In the genomic region with DNA sequence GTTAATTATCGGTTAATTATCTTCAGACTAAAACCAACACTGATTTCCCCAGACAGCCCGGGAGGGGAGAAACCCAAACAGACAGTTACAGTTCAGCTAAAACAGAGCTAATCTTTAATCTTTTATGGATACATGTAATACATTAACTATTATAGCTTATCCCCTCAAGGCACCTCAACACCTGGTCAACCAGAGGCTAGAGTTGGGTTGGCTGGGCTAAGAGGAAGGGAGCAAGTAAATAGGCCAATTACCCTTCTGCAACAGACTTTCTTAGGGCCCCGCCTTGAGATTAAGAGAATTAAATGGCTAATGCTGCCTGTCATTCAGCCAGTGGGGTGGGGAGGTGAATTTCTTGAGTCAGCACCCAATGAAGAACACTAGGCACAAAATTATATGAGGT, we compare ENCODE assay signal across 16 cellular contexts. TPM values are rescaled to one million over a fixed set of nuclear protein-coding genes. Genes with fewer than 3 reads are reported as not detected.
DNase-seq lines count a peak whose midpoint lies in the region; ATAC-seq, FAIRE-seq and TF ChIP-seq lines count a peak whose summit lies in the region.
"Had no signal": no experiment of that assay in that cellular context is flagged by ENCODE, and none has a peak within 500 bp of the region (broad histone marks: within the 10 kb centered on the region; RNA-seq: fewer than 3 reads in every experiment).

No MANE protein-coding gene starts in this region.

- no peaks in the 10 kb centered on the region for H3K9me3 ChIP-seq in kidney (ENCODE audit: control insufficient read depth in 1 of 2, low read length in 2 of 2)
- H3K9me3 ChIP-seq: esophagus muscularis mucosa had no signal

- H3K4me3 ChIP-seq in kidney (ENCODE audit: low read length in 2 of 2) = no peak overlapping the region
- H3K4me3 ChIP-seq: esophagus muscularis mucosa, GM23248 had no signal

- in situ Hi-C loops in Caki2 (cut with HindIII; ENCODE audit: low pct_unique_long_range_greater_than_20kb, low sequenced_read_pairs) = no loop called here

- H3K4me1 ChIP-seq in kidney (ENCODE audit: control insufficient read depth in 1 of 2, insufficient read depth in 1 of 2, low read depth in 1 of 2, low read length in 2 of 2) = peaks cover 6 to 10% of the 10 kb centered on the region in 2 donors
- H3K4me1 ChIP-seq: esophagus muscularis mucosa had no signal

- intact Hi-C loops in kidney (cut with DNase I) = no loop called here

- no peak overlapping the region for H3K9ac ChIP-seq in kidney (ENCODE audit: low read length in 2 of 2)
- H3K9ac ChIP-seq: GM23248 had no signal

- DNase-seq in Caki2 (ENCODE audit: low read depth) (peak; percentile 97), NCI-H1417 treated with DMSO at 0.1 percent for 48 hours (lab: John Stamatoyannopoulos, UW) (peak; percentile 44), kidney (no peak), occipital lobe (lab: John Stamatoyannopoulos, UW) (no peak), GM19240 (ENCODE audit: insufficient read length, low spot score) (no peak)
- DNase-seq in activated CD4-positive, alpha-beta T cell treated with anti-CD3 and anti-CD28 coated beads for 4 hours = no peak
- DNase-seq: activated naive CD4-positive, alpha-beta T cell treated with anti-CD3 and anti-CD28 coated beads, Interleukin-2, amount 10 ng/mL, durations not matched to agents 7 days and 5 days; caudate nucleus; GF-D8; GM23248; NCI-H2171; stimulated activated CD4-positive, alpha-beta T cell treated with anti-CD3 and anti-CD28 coated beads, Interleukin-4, amount 100 ng/mL, for 4 hours; T-helper 2 cell had no signal

- TF ChIP-seq CTCF in kidney (IDR thresholded peaks at IDR 0.05; ENCODE audit: borderline replicate concordance, extremely low read depth, insufficient read depth) = no peak

- ATAC-seq in GM21619 (IDR thresholded peaks at IDR 0.05; ENCODE audit: unreplicated experiment) (peak; percentile 70), HG02678 (IDR thresholded peaks at IDR 0.05; ENCODE audit: unreplicated experiment) (no peak)

- no peaks in the 10 kb centered on the region for H3K36me3 ChIP-seq in kidney (ENCODE audit: control insufficient read depth in 1 of 2, insufficient read depth in 2 of 2, low read length in 2 of 2)
- H3K36me3 ChIP-seq: esophagus muscularis mucosa had no signal

- FAIRE-seq in kidney (lab: Jason Lieb, UNC) = peak; percentile 98

- H3K27ac ChIP-seq in kidney (ENCODE audit: low read depth in 2 of 2, low read length in 2 of 2) = no peak overlapping the region
- H3K27ac ChIP-seq: esophagus muscularis mucosa, GM23248 had no signal

RNA-seq across cellular contexts. Expression of a gene that starts 6.6 kb away (rescaled TPM):
- 26.3 and 41.5 TPM in 2 replicates for total RNA-seq in Caki2 (2014; rRNA removed; shearing (Covaris generic); ENCODE audit: low replicate concordance)
- total RNA-seq in kidney = 14.6 TPM
- 13.2 TPM for polyA plus RNA-seq in kidney (ENCODE audit: insufficient read depth, low read depth, low replicate concordance)
- total RNA-seq in occipital lobe = 15.1 TPM

RNA-seq across cellular contexts. Expression of a gene that starts 47.3 kb away (rescaled TPM):
- total RNA-seq in Caki2 (2014; rRNA removed; shearing (Covaris generic); ENCODE audit: low replicate concordance) = 4.2 and 6.1 TPM in 2 replicates
- total RNA-seq in kidney (51.5 TPM), occipital lobe (9.7 TPM)
- 23.2 TPM for polyA plus RNA-seq in kidney (ENCODE audit: insufficient read depth, low read depth, low replicate concordance)

Comparison
In these comparisons a context has a peak if more than half of its experiments do, and no peak if none do; other contexts are left out.
1. DNase-seq: peak in Caki2 (single experiment) and NCI-H1417 treated with DMSO at 0.1 percent for 48 hours (single experiment); none in kidney (single experiment), occipital lobe (single experiment), activated CD4-positive, alpha-beta T cell treated with anti-CD3 and anti-CD28 coated beads for 4 hours (0 of 2) and GM19240 (single experiment).